ENCODE assay signal across 1 cellular context in the genomic region with DNA sequence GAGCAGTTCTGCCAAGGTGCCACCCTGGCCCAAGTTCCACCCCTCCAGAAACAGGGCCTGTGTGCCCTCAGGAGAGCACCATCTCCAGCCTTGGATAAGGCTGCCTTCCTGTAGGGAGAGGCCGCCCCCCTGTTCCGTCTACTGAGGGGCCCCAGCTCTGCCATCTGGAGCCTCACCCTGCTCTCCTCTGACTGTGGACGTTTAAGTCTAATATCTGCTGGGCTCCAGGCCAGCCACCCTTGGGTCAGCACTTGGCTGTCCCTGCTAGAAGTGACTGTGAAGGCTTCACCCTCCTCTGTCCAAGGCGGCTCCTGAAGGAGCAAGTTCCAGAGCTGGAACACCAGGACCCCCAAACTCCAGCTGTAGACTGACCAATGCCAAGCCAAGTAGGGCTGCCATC.
TF ChIP-seq lines count a peak whose summit lies in the region.

No MANE protein-coding gene starts in this region.

TF ChIP-seq in HepG2, 621 proteins besides CTCF, POLR2A, EP300 and RAD21:
- TF ChIP-seq ZNF124 (CRISPR knock-in tag; IDR thresholded peaks at IDR 0.05) (no peak), HMGA1 (CRISPR knock-in tag; conservative IDR thresholded peaks at IDR 0.05) (no peak), DNMT3B (CRISPR knock-in tag; conservative IDR thresholded peaks at IDR 0.05) (no peak), ZNF460 (CRISPR knock-in tag; IDR thresholded peaks at IDR 0.05; ENCODE audit: borderline replicate concordance) (no peak), NFIC (IDR thresholded peaks at IDR 0.05; ENCODE audit: low read length) (no peak), ZNF7 (CRISPR knock-in tag; IDR thresholded peaks at IDR 0.05) (no peak), ZNF335 (CRISPR knock-in tag; IDR thresholded peaks at IDR 0.05) (no peak), ERF (CRISPR knock-in tag; IDR thresholded peaks at IDR 0.05) (no peak), HNRNPLL (IDR thresholded peaks at IDR 0.05; ENCODE audit: low read depth, low read length, poor library complexity, severe bottlenecking) (no peak), HHEX (CRISPR knock-in tag; IDR thresholded peaks at IDR 0.05) (no peak), ZNF644 (CRISPR knock-in tag; IDR thresholded peaks at IDR 0.05; ENCODE audit: low read depth) (no peak), PAWR (CRISPR knock-in tag; IDR thresholded peaks at IDR 0.05; ENCODE audit: borderline replicate concordance) (no peak)
- TF ChIP-seq, protein P1, sequence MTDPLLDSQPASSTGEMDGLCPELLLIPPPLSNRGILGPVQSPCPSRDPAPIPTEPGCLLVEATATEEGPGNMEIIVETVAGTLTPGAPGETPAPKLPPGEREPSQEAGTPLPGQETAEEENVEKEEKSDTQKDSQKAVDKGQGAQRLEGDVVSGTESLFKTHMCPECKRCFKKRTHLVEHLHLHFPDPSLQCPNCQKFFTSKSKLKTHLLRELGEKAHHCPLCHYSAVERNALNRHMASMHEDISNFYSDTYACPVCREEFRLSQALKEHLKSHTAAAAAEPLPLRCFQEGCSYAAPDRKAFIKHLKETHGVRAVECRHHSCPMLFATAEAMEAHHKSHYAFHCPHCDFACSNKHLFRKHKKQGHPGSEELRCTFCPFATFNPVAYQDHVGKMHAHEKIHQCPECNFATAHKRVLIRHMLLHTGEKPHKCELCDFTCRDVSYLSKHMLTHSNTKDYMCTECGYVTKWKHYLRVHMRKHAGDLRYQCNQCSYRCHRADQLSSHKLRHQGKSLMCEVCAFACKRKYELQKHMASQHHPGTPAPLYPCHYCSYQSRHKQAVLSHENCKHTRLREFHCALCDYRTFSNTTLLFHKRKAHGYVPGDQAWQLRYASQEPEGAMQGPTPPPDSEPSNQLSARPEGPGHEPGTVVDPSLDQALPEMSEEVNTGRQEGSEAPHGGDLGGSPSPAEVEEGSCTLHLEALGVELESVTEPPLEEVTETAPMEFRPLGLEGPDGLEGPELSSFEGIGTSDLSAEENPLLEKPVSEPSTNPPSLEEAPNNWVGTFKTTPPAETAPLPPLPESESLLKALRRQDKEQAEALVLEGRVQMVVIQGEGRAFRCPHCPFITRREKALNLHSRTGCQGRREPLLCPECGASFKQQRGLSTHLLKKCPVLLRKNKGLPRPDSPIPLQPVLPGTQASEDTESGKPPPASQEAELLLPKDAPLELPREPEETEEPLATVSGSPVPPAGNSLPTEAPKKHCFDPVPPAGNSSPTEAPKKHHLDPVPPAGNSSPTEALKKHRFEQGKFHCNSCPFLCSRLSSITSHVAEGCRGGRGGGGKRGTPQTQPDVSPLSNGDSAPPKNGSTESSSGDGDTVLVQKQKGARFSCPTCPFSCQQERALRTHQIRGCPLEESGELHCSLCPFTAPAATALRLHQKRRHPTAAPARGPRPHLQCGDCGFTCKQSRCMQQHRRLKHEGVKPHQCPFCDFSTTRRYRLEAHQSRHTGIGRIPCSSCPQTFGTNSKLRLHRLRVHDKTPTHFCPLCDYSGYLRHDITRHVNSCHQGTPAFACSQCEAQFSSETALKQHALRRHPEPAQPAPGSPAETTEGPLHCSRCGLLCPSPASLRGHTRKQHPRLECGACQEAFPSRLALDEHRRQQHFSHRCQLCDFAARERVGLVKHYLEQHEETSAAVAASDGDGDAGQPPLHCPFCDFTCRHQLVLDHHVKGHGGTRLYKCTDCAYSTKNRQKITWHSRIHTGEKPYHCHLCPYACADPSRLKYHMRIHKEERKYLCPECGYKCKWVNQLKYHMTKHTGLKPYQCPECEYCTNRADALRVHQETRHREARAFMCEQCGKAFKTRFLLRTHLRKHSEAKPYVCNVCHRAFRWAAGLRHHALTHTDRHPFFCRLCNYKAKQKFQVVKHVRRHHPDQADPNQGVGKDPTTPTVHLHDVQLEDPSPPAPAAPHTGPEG (CRISPR knock-in tag; IDR thresholded peaks at IDR 0.05): no peak
- TF ChIP-seq, protein P2, sequence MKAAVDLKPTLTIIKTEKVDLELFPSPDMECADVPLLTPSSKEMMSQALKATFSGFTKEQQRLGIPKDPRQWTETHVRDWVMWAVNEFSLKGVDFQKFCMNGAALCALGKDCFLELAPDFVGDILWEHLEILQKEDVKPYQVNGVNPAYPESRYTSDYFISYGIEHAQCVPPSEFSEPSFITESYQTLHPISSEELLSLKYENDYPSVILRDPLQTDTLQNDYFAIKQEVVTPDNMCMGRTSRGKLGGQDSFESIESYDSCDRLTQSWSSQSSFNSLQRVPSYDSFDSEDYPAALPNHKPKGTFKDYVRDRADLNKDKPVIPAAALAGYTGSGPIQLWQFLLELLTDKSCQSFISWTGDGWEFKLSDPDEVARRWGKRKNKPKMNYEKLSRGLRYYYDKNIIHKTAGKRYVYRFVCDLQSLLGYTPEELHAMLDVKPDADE (CRISPR knock-in tag; IDR thresholded peaks at IDR 0.05): no peak
- TF ChIP-seq, protein P3, sequence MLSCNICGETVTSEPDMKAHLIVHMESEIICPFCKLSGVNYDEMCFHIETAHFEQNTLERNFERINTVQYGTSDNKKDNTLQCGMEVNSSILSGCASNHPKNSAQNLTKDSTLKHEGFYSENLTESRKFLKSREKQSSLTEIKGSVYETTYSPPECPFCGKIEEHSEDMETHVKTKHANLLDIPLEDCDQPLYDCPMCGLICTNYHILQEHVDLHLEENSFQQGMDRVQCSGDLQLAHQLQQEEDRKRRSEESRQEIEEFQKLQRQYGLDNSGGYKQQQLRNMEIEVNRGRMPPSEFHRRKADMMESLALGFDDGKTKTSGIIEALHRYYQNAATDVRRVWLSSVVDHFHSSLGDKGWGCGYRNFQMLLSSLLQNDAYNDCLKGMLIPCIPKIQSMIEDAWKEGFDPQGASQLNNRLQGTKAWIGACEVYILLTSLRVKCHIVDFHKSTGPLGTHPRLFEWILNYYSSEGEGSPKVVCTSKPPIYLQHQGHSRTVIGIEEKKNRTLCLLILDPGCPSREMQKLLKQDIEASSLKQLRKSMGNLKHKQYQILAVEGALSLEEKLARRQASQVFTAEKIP (CRISPR knock-in tag; IDR thresholded peaks at IDR 0.05; ENCODE audit: borderline replicate concordance): no peak
